In genomic region chr3:2838533-2839157, GRCh38 we compare ENCODE assay signal across 14 cellular contexts.
DNase-seq lines count a peak whose midpoint lies in the region; ATAC-seq and TF ChIP-seq lines count a peak whose summit lies in the region.
"Had no signal": no experiment of that assay in that cellular context is flagged by ENCODE, and none has a peak within 500 bp of the region (broad histone marks: within the 10 kb centered on the region; RNA-seq: fewer than 3 reads in every experiment).

No MANE protein-coding gene starts in this region.

- H3K4me3 Mint-ChIP-seq in activated naive CD4-positive, alpha-beta T cell treated with anti-CD3 and anti-CD28 coated beads, Interleukin-2, amount 10 ng/mL, durations not matched to agents 7 days and 5 days: no peak overlapping the region
- no peak overlapping the region for H3K4me3 Mint-ChIP-seq in Caco-2 (ENCODE audit: unreplicated experiment)

- POLR2A ChIA-PET in Caco-2 (lab: Charles Lee): no interaction called here

- H3K36me3 ChIP-seq in Caco-2 (ENCODE audit: control insufficient read depth, insufficient read depth, low read length): no peaks in the 10 kb centered on the region

- no TSS peak for BruUV-seq in Caco-2 (replicated peaks; lab: Mats Ljungman, UMichigan)

- no peaks in the 10 kb centered on the region for H3K9me3 ChIP-seq in Caco-2

- H3K27ac Mint-ChIP-seq in activated naive CD4-positive, alpha-beta T cell treated with anti-CD3 and anti-CD28 coated beads, Interleukin-2, amount 10 ng/mL, durations not matched to agents 7 days and 5 days: no peak overlapping the region
- no peak overlapping the region for H3K27ac Mint-ChIP-seq in Caco-2 (ENCODE audit: unreplicated experiment)

- H3K4me3 ChIP-seq in Caco-2 (ENCODE audit: low read depth, low read length): no peak overlapping the region

- H3K36me3 Mint-ChIP-seq in activated naive CD4-positive, alpha-beta T cell treated with anti-CD3 and anti-CD28 coated beads, Interleukin-2, amount 10 ng/mL, durations not matched to agents 7 days and 5 days: no peaks in the 10 kb centered on the region
- H3K36me3 Mint-ChIP-seq in Caco-2 (ENCODE audit: insufficient read depth, unreplicated experiment): no peaks in the 10 kb centered on the region

- no peaks in the 10 kb centered on the region for H3K27me3 Mint-ChIP-seq in activated naive CD4-positive, alpha-beta T cell treated with anti-CD3 and anti-CD28 coated beads, Interleukin-2, amount 10 ng/mL, durations not matched to agents 7 days and 5 days
- no peaks in the 10 kb centered on the region for H3K27me3 Mint-ChIP-seq in Caco-2 (ENCODE audit: insufficient read depth, unreplicated experiment)

- DNase-seq in Right ventricle myocardium superior (no peak), cardiac septum (ENCODE audit: low spot score) (no peak), NCI-H524 treated with DMSO at 0.1 percent for 48 hours (lab: John Stamatoyannopoulos, UW) (peak; percentile 85), left kidney (ENCODE audit: low read depth, low spot score) (peak; percentile 48), Caco-2 (no peak), NAMALWA (ENCODE audit: low spot score) (no peak)
- DNase-seq in activated naive CD4-positive, alpha-beta T cell treated with anti-CD3 and anti-CD28 coated beads, Interleukin-2, amount 10 ng/mL, durations not matched to agents 7 days and 5 days: no peak
- DNase-seq: ACHN, DMS79 treated with DMSO at 0.1 percent for 48 hours, NCI-H1105 treated with DMSO at 0.1 percent for 48 hours, NCI-H1694, NCI-H2081 treated with DMSO at 0.1 percent for 48 hours, NCI-H226, NCI-H526 had no signal

- intact Hi-C loops in Right ventricle myocardium superior (cut with DNase I) (no loop called here), cardiac septum (cut with DNase I) (no loop called here), Caco-2 (cut with micrococcal nuclease; ENCODE audit: unreplicated experiment) (no loop called here)

- no peaks in the 10 kb centered on the region for H3K27me3 ChIP-seq in Caco-2 (replicated peaks; ENCODE audit: control insufficient read depth, insufficient read depth, low read length)

- CTCF ChIA-PET in activated naive CD4-positive, alpha-beta T cell treated with anti-CD3 and anti-CD28 coated beads, Interleukin-2, amount 10 ng/mL, durations not matched to agents 7 days and 5 days (lab: Charles Lee): no interaction called here
- CTCF ChIA-PET in Caco-2 (lab: Charles Lee): interaction anchor here (1.2 kb wide), 1 partner anchor 83 kb away, joined by 3 read pairs; no protein-coding TSS in a partner anchor

- peak; percentile 53 for ATAC-seq in Right ventricle myocardium superior (ENCODE audit: poor library complexity)

- H3K4me1 ChIP-seq in Caco-2: no peaks in the 10 kb centered on the region

- no peak for TF ChIP-seq CTCF in Caco-2 (IDR thresholded peaks at IDR 0.05; ENCODE audit: insufficient read depth in 1 of 2, low read depth in 1 of 2, low read length in 1 of 2, severe bottlenecking in 1 of 2, unreplicated experiment in 1 of 2)

- no peaks in the 10 kb centered on the region for H3K9me3 Mint-ChIP-seq in activated naive CD4-positive, alpha-beta T cell treated with anti-CD3 and anti-CD28 coated beads, Interleukin-2, amount 10 ng/mL, durations not matched to agents 7 days and 5 days
- no peaks in the 10 kb centered on the region for H3K9me3 Mint-ChIP-seq in Caco-2 (ENCODE audit: unreplicated experiment)

- H3K4me1 Mint-ChIP-seq in activated naive CD4-positive, alpha-beta T cell treated with anti-CD3 and anti-CD28 coated beads, Interleukin-2, amount 10 ng/mL, durations not matched to agents 7 days and 5 days: no peaks in the 10 kb centered on the region
- no peaks in the 10 kb centered on the region for H3K4me1 Mint-ChIP-seq in Caco-2 (ENCODE audit: low read depth, unreplicated experiment)

Comparison
In these comparisons a context has a peak if more than half of its experiments do, and no peak if none do; other contexts are left out.
1. DNase-seq: peak in NCI-H524 treated with DMSO at 0.1 percent for 48 hours (single experiment) and left kidney (single experiment); none in Right ventricle myocardium superior (single experiment), cardiac septum (single experiment), activated naive CD4-positive, alpha-beta T cell treated with anti-CD3 and anti-CD28 coated beads, Interleukin-2, amount 10 ng/mL, durations not matched to agents 7 days and 5 days (single experiment), Caco-2 (0 of 2) and NAMALWA (single experiment).